37 cellular contexts compared by ENCODE assay signal in genomic region chr14:88277205-88277604, GRCh38.
"Had no signal": no experiment of that assay in that cellular context is flagged by ENCODE, and none has a peak within 500 bp of the region (broad histone marks: within the 10 kb centered on the region; RNA-seq: fewer than 3 reads in every experiment).

No MANE protein-coding gene starts in this region.

- H3K36me3 ChIP-seq: adrenal gland, breast epithelium, Peyer's patch had no signal

- ATAC-seq: activated naive CD4-positive, alpha-beta T cell treated with anti-CD3 and anti-CD28 coated beads, Interleukin-2, amount 50 U/mL, for 72 hours; activated T-cell treated with anti-CD3 and anti-CD28 coated beads, Interleukin-2, amount 50 U/mL, for 4 hours; body of pancreas; PC-3 had no signal

- H3K4me2 ChIP-seq: KMS-11 had no signal

- DNase-seq: activated B cell treated with CpG ODN at 0.5 μM for 24 hours; activated CD4-positive, alpha-beta memory T cell treated with anti-CD3 and anti-CD28 coated beads for 36 hours; activated CD4-positive, alpha-beta T cell treated with anti-CD3 and anti-CD28 coated beads for 4 hours; activated CD4-positive, alpha-beta T cell treated with anti-CD3 and anti-CD28 coated beads, Interleukin-2, amount 50 U/mL, for 1 hour; activated CD4-positive, CD25-positive, alpha-beta regulatory T cell treated with anti-CD3 and anti-CD28 coated beads, Interleukin-2, amount 50 U/mL, for 72 hours; activated CD8-positive, alpha-beta memory T cell treated with anti-CD3 and anti-CD28 coated beads, Interleukin-2, amount 50 U/mL, for 4 hours; activated gamma-delta T cell treated with Interleukin-2 at 50 U/mL for 16 hours; activated naive CD4-positive, alpha-beta T cell treated with anti-CD3 and anti-CD28 coated beads for 36 hours; activated T-cell treated with anti-CD3 and anti-CD28 coated beads for 4 hours; activated T-cell treated with anti-CD3 and anti-CD28 coated beads, Interleukin-2, amount 50 U/mL, for 4 hours; adrenal gland; body of pancreas; cerebellar nuclear complex; MM.1S; MV-4-11; NCI-H1092; NCI-H146; NCI-H1930; NCI-H2081 treated with DMSO at 0.1 percent for 48 hours; NCI-H2171; NCI-H510A; NCI-H69; NCI-H82; NK-92 treated with Interleukin-12 subunit alpha and Interleukin-12 subunit beta, amount 100 ng/mL, for 24 hours; PC-3; Peyer's patch; RPMI8226; SIG-M5; SW 1271; T-helper 1 cell; T-helper 2 cell; T-helper 9 cell had no signal

- FAIRE-seq: astrocyte had no signal

- H3K4me1 ChIP-seq: adrenal gland, body of pancreas, breast epithelium, Peyer's patch had no signal

- H3K4me3 ChIP-seq: adrenal gland, body of pancreas, breast epithelium, Peyer's patch had no signal

- H3K9ac ChIP-seq: KMS-11 had no signal

- H3K27me3 ChIP-seq: adrenal gland, body of pancreas, breast epithelium, Peyer's patch had no signal

- H3K27ac ChIP-seq: adrenal gland, body of pancreas, breast epithelium, KMS-11, Peyer's patch, VCaP had no signal

- H3K9me3 ChIP-seq: adrenal gland, body of pancreas, breast epithelium, Peyer's patch had no signal
